ENCODE assay signal across 23 cellular contexts in genomic region chr9:22124263-22125011, GRCh38.
DNase-seq lines count a peak whose midpoint lies in the region; ATAC-seq, FAIRE-seq and TF ChIP-seq lines count a peak whose summit lies in the region.
"Had no signal": no experiment of that assay in that cellular context is flagged by ENCODE, and none has a peak within 500 bp of the region (broad histone marks: within the 10 kb centered on the region; RNA-seq: fewer than 3 reads in every experiment).

No MANE protein-coding gene starts in this region.

- TF ChIP-seq CTCF in astrocyte (IDR thresholded peaks at IDR 0.05; ENCODE audit: insufficient read depth, low read depth, low read length) (no peak), endodermal cell (conservative IDR thresholded peaks at IDR 0.05) (no peak)

- H3K27ac ChIP-seq in astrocyte (ENCODE audit: low read depth, low read length) (peak overlapping the region; percentile 1), mucosa of rectum (ENCODE audit: low read depth in 2 of 2, low read length in 2 of 2) (peak overlapping the region; percentile 34 to 55), endodermal cell (ENCODE audit: low read depth, low read length) (no peak overlapping the region)
- H3K27ac ChIP-seq: heart left ventricle, sigmoid colon, WERI-Rb-1 had no signal

- H3K4me1 Mint-ChIP-seq in astrocyte (ENCODE audit: low read depth, unreplicated experiment) (peaks cover 29% of the 10 kb centered on the region), endodermal cell (peaks cover 9% of the 10 kb centered on the region)
- no peaks in the 10 kb centered on the region for H3K4me1 Mint-ChIP-seq in activated CD4-positive, alpha-beta memory T cell treated with anti-CD3 and anti-CD28 coated beads for 36 hours (ENCODE audit: low read depth)
- H3K4me1 Mint-ChIP-seq: activated T-helper 17 cell treated with anti-CD3 and anti-CD28 coated beads, Interleukin-2, amount 50 U/mL, for 72 hours had no signal

- H3K4me3 Mint-ChIP-seq in astrocyte (ENCODE audit: unreplicated experiment) = no peak overlapping the region
- H3K4me3 Mint-ChIP-seq in endodermal cell = no peak overlapping the region
- no peak overlapping the region for H3K4me3 Mint-ChIP-seq in activated CD4-positive, alpha-beta memory T cell treated with anti-CD3 and anti-CD28 coated beads for 36 hours
- H3K4me3 Mint-ChIP-seq: activated T-helper 17 cell treated with anti-CD3 and anti-CD28 coated beads, Interleukin-2, amount 50 U/mL, for 72 hours had no signal

- H3K4me3 ChIP-seq in astrocyte (ENCODE audit: insufficient read depth, low read depth, low read length) (no peak overlapping the region), mucosa of rectum (ENCODE audit: low read length in 2 of 2) (no peak overlapping the region), endodermal cell (ENCODE audit: low read length) (no peak overlapping the region), H7 (ENCODE audit: insufficient read depth, low read depth, low read length) (no peak overlapping the region)
- H3K4me3 ChIP-seq: heart left ventricle, sigmoid colon had no signal

- CTCF ChIA-PET in activated CD4-positive, alpha-beta memory T cell treated with anti-CD3 and anti-CD28 coated beads for 36 hours (lab: Charles Lee) = no interaction called here

- FAIRE-seq in astrocyte (lab: Jason Lieb, UNC) = peak; percentile 39
- FAIRE-seq: H1, kidney, RCC 7860 had no signal

- POLR2A ChIA-PET in activated CD4-positive, alpha-beta memory T cell treated with anti-CD3 and anti-CD28 coated beads for 36 hours (lab: Charles Lee) = no interaction called here

- no peaks in the 10 kb centered on the region for H4K20me1 ChIP-seq in astrocyte (ENCODE audit: insufficient read depth, low read length)

- no peak overlapping the region for H2AFZ ChIP-seq in astrocyte (ENCODE audit: low read depth, low read length)

- H3K9me3 Mint-ChIP-seq in astrocyte (ENCODE audit: unreplicated experiment) (peaks cover 6% of the 10 kb centered on the region), endodermal cell (peaks cover 10% of the 10 kb centered on the region)
- H3K9me3 Mint-ChIP-seq in activated CD4-positive, alpha-beta memory T cell treated with anti-CD3 and anti-CD28 coated beads for 36 hours = no peaks in the 10 kb centered on the region
- H3K9me3 Mint-ChIP-seq: activated T-helper 17 cell treated with anti-CD3 and anti-CD28 coated beads, Interleukin-2, amount 50 U/mL, for 72 hours had no signal

- H3K4me1 ChIP-seq in astrocyte (ENCODE audit: insufficient read depth, low read length) = peaks cover 9% of the 10 kb centered on the region
- peaks cover 3 to 23% of the 10 kb centered on the region in 2 donors for H3K4me1 ChIP-seq in mucosa of rectum (ENCODE audit: control insufficient read depth in 2 of 2, insufficient read depth in 2 of 2, low read length in 2 of 2)
- peaks cover 5% of the 10 kb centered on the region for H3K4me1 ChIP-seq in endodermal cell (ENCODE audit: control insufficient read depth, insufficient read depth, low read length)
- H3K4me1 ChIP-seq: sigmoid colon had no signal

- H3K9ac ChIP-seq in astrocyte (ENCODE audit: low read length) (no peak overlapping the region), mucosa of rectum (ENCODE audit: low read depth in 1 of 2, low read length in 2 of 2) (no peak overlapping the region), endodermal cell (ENCODE audit: extremely low read depth, low read length, poor library complexity, severe bottlenecking) (no peak overlapping the region)

- no peak overlapping the region for H3K4me2 ChIP-seq in astrocyte (ENCODE audit: low read length)

- H3K9me3 ChIP-seq in astrocyte (ENCODE audit: insufficient read depth, low read depth, low read length) = no peaks in the 10 kb centered on the region
- H3K9me3 ChIP-seq in mucosa of rectum (ENCODE audit: control insufficient read depth in 2 of 2, low read length in 2 of 2) = no peaks in the 10 kb centered on the region
- peaks cover 10% of the 10 kb centered on the region for H3K9me3 ChIP-seq in endodermal cell (ENCODE audit: control insufficient read depth, low read length)

- H3K27me3 ChIP-seq in astrocyte (ENCODE audit: insufficient read depth, low read length) = no peaks in the 10 kb centered on the region
- no peaks in the 10 kb centered on the region for H3K27me3 ChIP-seq in mucosa of rectum (ENCODE audit: control insufficient read depth in 2 of 2, insufficient read depth in 2 of 2, low read length in 2 of 2)
- H3K27me3 ChIP-seq in endodermal cell (ENCODE audit: control insufficient read depth, insufficient read depth, low read length, poor library complexity, severe bottlenecking) = no peaks in the 10 kb centered on the region
- no peaks in the 10 kb centered on the region for H3K27me3 ChIP-seq in H7 (ENCODE audit: control insufficient read depth, insufficient read depth, low read length)
- H3K27me3 ChIP-seq: sigmoid colon had no signal

- H3K27ac Mint-ChIP-seq in astrocyte (ENCODE audit: unreplicated experiment) (no peak overlapping the region), endodermal cell (no peak overlapping the region)
- no peak overlapping the region for H3K27ac Mint-ChIP-seq in activated CD4-positive, alpha-beta memory T cell treated with anti-CD3 and anti-CD28 coated beads for 36 hours
- H3K27ac Mint-ChIP-seq: activated T-helper 17 cell treated with anti-CD3 and anti-CD28 coated beads, Interleukin-2, amount 50 U/mL, for 72 hours had no signal

- WGBS in endodermal cell (ENCODE audit: insufficient coverage in 1 of 2, insufficient read length in 1 of 2), 2 experiments = 75% methylated on average over 5 of the region's 6 CpGs; no CpG with 5 or more reads in 1 of the 2 experiments

- H3K36me3 ChIP-seq in astrocyte (ENCODE audit: insufficient read depth, low read length) (no peaks in the 10 kb centered on the region), mucosa of rectum (ENCODE audit: control insufficient read depth in 2 of 2, insufficient read depth in 2 of 2, low read length in 2 of 2) (no peaks in the 10 kb centered on the region), endodermal cell (ENCODE audit: control insufficient read depth, insufficient read depth, low read length) (no peaks in the 10 kb centered on the region), H7 (replicated peaks; ENCODE audit: control insufficient read depth, insufficient read depth, low read length) (no peaks in the 10 kb centered on the region)
- H3K36me3 ChIP-seq: heart left ventricle, sigmoid colon, WERI-Rb-1 had no signal

- peak; percentile 52 for DNase-seq in EH (ENCODE audit: low read depth)
- peak; percentile 87 for DNase-seq in LoVo (ENCODE audit: low spot score)
- DNase-seq in astrocyte (ENCODE audit: low read depth) = peak; percentile 93
- DNase-seq in endodermal cell = no peak
- no peak for DNase-seq in H7
- DNase-seq in activated CD4-positive, alpha-beta memory T cell treated with anti-CD3 and anti-CD28 coated beads for 36 hours = no peak
- DNase-seq: activated CD8-positive, alpha-beta memory T cell treated with anti-CD3 and anti-CD28 coated beads for 24 hours; amygdala; COR-L47; heart left ventricle; kidney; midbrain; NCI-H1930; NCI-H774; sigmoid colon; stimulated activated CD4-positive, alpha-beta T cell treated with anti-CD3 and anti-CD28 coated beads, Interleukin-4, amount 100 ng/mL, for 24 hours; stimulated activated CD8-positive, alpha-beta memory T cell treated with anti-CD3 and anti-CD28 coated beads, Interleukin-4, amount 100 ng/mL, for 48 hours; WERI-Rb-1 had no signal

- intact Hi-C loops in activated CD4-positive, alpha-beta memory T cell treated with anti-CD3 and anti-CD28 coated beads for 36 hours (cut with micrococcal nuclease) = no loop called here

- no peaks in the 10 kb centered on the region for H3K79me2 ChIP-seq in astrocyte (ENCODE audit: insufficient read depth, low read length)

- H3K36me3 Mint-ChIP-seq in astrocyte (ENCODE audit: low read depth, unreplicated experiment) (peaks cover 2% of the 10 kb centered on the region), endodermal cell (ENCODE audit: low read depth) (no peaks in the 10 kb centered on the region)
- H3K36me3 Mint-ChIP-seq in activated CD4-positive, alpha-beta memory T cell treated with anti-CD3 and anti-CD28 coated beads for 36 hours = no peaks in the 10 kb centered on the region

- no peak for ATAC-seq in HG02798 (IDR thresholded peaks at IDR 0.05; ENCODE audit: poor library complexity, unreplicated experiment)
- ATAC-seq: activated T-helper 17 cell treated with anti-CD3 and anti-CD28 coated beads, Interleukin-2, amount 50 U/mL, for 72 hours; heart left ventricle had no signal

- H3K27me3 Mint-ChIP-seq in astrocyte (ENCODE audit: low read depth, unreplicated experiment) (no peaks in the 10 kb centered on the region), endodermal cell (ENCODE audit: insufficient read depth) (peaks cover 6% of the 10 kb centered on the region)
- H3K27me3 Mint-ChIP-seq in activated CD4-positive, alpha-beta memory T cell treated with anti-CD3 and anti-CD28 coated beads for 36 hours = peaks cover 20% of the 10 kb centered on the region

Comparison
In these comparisons a context has a peak if more than half of its experiments do, and no peak if none do; other contexts are left out.
1. DNase-seq: peak in EH (single experiment), LoVo (single experiment) and astrocyte (single experiment); none in endodermal cell (single experiment), H7 (single experiment) and activated CD4-positive, alpha-beta memory T cell treated with anti-CD3 and anti-CD28 coated beads for 36 hours (single experiment).